ENCODE assay signal across 7 cellular contexts in genomic region chr13:102400619-102401125, GRCh38. TPM values are rescaled to one million over a fixed set of nuclear protein-coding genes. Genes with fewer than 3 reads are reported as not detected.
DNase-seq lines count a peak whose midpoint lies in the region; ATAC-seq and TF ChIP-seq lines count a peak whose summit lies in the region.

No MANE protein-coding gene starts in this region.

- no peak overlapping the region for H3K4ac ChIP-seq in H9 (ENCODE audit: low read depth, low read length)

- TF ChIP-seq CTCF in H9 (conservative IDR thresholded peaks at IDR 0.05) (no peak), WI38 (IDR thresholded peaks at IDR 0.05; ENCODE audit: low read depth, low read length) (no peak), fibroblast of villous mesenchyme (IDR thresholded peaks at IDR 0.05; ENCODE audit: insufficient read depth, low read depth, low read length) (no peak), parathyroid adenoma (IDR thresholded peaks at IDR 0.05) (no peak), GM10248 (IDR thresholded peaks at IDR 0.05; ENCODE audit: control extremely low read depth, extremely low read depth, low read depth, missing control alignments) (no peak)

- H3K9ac ChIP-seq in H9 (ENCODE audit: extremely low read depth, insufficient read length, low read length) (no peak overlapping the region), parathyroid adenoma (no peak overlapping the region)

- H2AFZ ChIP-seq in H9 (ENCODE audit: low read length) (no peak overlapping the region), parathyroid adenoma (peak overlapping the region; percentile 94)

- H3K14ac ChIP-seq in H9 (ENCODE audit: insufficient read depth, low read length): no peak overlapping the region

- no peak overlapping the region for H2BK120ac ChIP-seq in H9 (ENCODE audit: low read depth, low read length, poor library complexity, severe bottlenecking)

- CTCF ChIA-PET in GM10248 (lab: Yijun Ruan, JAX): interaction anchor here (0.6 to 1.5 kb wide), 3 partner anchors 55 to 57 kb away, joined by 3 to 4 read pairs (median 4); no protein-coding TSS in a partner anchor

- DNase-seq in H9: peak; percentile 37
- DNase-seq in fibroblast of villous mesenchyme (ENCODE audit: low read depth): peak; percentile 8
- no peak for DNase-seq in GM10248 (ENCODE audit: extremely low spot score)

- no peak overlapping the region for H3T11ph ChIP-seq in H9 (ENCODE audit: low read length)

- H3K4me3 ChIP-seq in WI38 (ENCODE audit: low read depth, low read length) (peak overlapping the region; percentile 45), fibroblast of villous mesenchyme (ENCODE audit: low read depth, low read length) (peak overlapping the region; percentile 55), parathyroid adenoma (ENCODE audit: low read depth, low read length) (peak overlapping the region; percentile 62)

- peak overlapping the region; percentile 95 for H3K4me2 ChIP-seq in H9 (ENCODE audit: insufficient read depth, insufficient read length, low read length)
- peak overlapping the region; percentile 85 for H3K4me2 ChIP-seq in parathyroid adenoma (ENCODE audit: low read length)

- H3K27ac ChIP-seq in H9 (ENCODE audit: insufficient read length, low read depth, low read length) (no peak overlapping the region), parathyroid adenoma (no peak overlapping the region)

- H3K79me2 ChIP-seq in H9 (ENCODE audit: insufficient read depth, low read length): no peaks in the 10 kb centered on the region
- no peaks in the 10 kb centered on the region for H3K79me2 ChIP-seq in parathyroid adenoma

- no peak overlapping the region for H2BK15ac ChIP-seq in H9 (ENCODE audit: low read depth, low read length)

- no CpG with 5 or more reads among the region's 25 CpGs for WGBS in H9 (ENCODE audit: extremely low coverage, insufficient read length, low lambda C conversion rate)

- H3K9me3 ChIP-seq in H9 (ENCODE audit: control insufficient read depth, low read depth, low read length): no peaks in the 10 kb centered on the region
- no peaks in the 10 kb centered on the region for H3K9me3 ChIP-seq in parathyroid adenoma (ENCODE audit: control insufficient read depth, low read length)

- no peaks in the 10 kb centered on the region for H3K36me3 ChIP-seq in parathyroid adenoma (ENCODE audit: control insufficient read depth, insufficient read depth, low read length)

- no peak overlapping the region for H3K56ac ChIP-seq in H9 (ENCODE audit: insufficient read length, low read depth, low read length)

- POLR2A ChIA-PET in GM10248 (lab: Yijun Ruan, JAX): interaction anchor here (0.6 kb wide), 1 partner anchor 8 kb away, joined by 3 read pairs; no protein-coding TSS in a partner anchor

- H4K91ac ChIP-seq in H9 (ENCODE audit: insufficient read length, low read depth, low read length): no peak overlapping the region

- H4K5ac ChIP-seq in H9 (ENCODE audit: insufficient read length, low read depth, low read length): no peak overlapping the region

- no peaks in the 10 kb centered on the region for H4K20me1 ChIP-seq in H9 (ENCODE audit: control insufficient read depth, insufficient read depth, insufficient read length)

- H3K27me3 Mint-ChIP-seq in H9 (ENCODE audit: low read depth): peaks cover 79% of the 10 kb centered on the region

- no peaks in the 10 kb centered on the region for H3K79me1 ChIP-seq in H9 (ENCODE audit: insufficient read depth, low read depth, low read length, poor library complexity, severe bottlenecking)

- no peak overlapping the region for H2BK5ac ChIP-seq in H9 (ENCODE audit: insufficient read length, low read length)

- no peak overlapping the region for H2BK20ac ChIP-seq in H9 (ENCODE audit: low read depth, low read length, poor library complexity, severe bottlenecking)

- H3K36me3 Mint-ChIP-seq in H9 (ENCODE audit: insufficient read depth in 1 of 3, low read depth in 3 of 3): no peaks in the 10 kb centered on the region

- H2BK12ac ChIP-seq in H9 (ENCODE audit: insufficient read length, low read depth, low read length): no peak overlapping the region

- H3K27me3 ChIP-seq in H9 (ENCODE audit: insufficient read depth, low read length) (peaks cover 12% of the 10 kb centered on the region; the same call in 1 of the 2 replicates), parathyroid adenoma (ENCODE audit: control insufficient read depth, insufficient read depth, low read length) (no peaks in the 10 kb centered on the region)

- no peak overlapping the region for H4K8ac ChIP-seq in H9 (replicated peaks; ENCODE audit: insufficient read length, low read depth, low read length)

- H2AK5ac ChIP-seq in H9 (ENCODE audit: insufficient read length, low read length): no peak overlapping the region

- no peak for ATAC-seq in GM18519 (IDR thresholded peaks at IDR 0.05; ENCODE audit: low FRiP score, unreplicated experiment)
- no peak for ATAC-seq in GM19324 (IDR thresholded peaks at IDR 0.05; ENCODE audit: low FRiP score, unreplicated experiment)

- H3K4me1 ChIP-seq in H9 (ENCODE audit: insufficient read depth, low read length) (peaks cover 4% of the 10 kb centered on the region), parathyroid adenoma (no peaks in the 10 kb centered on the region)

- H3K9me3 Mint-ChIP-seq in H9: no peaks in the 10 kb centered on the region

- H3K23me2 ChIP-seq in H9 (ENCODE audit: insufficient read length, low read depth, low read length, poor library complexity, severe bottlenecking): peaks cover 23% of the 10 kb centered on the region

- no peak overlapping the region for H3K18ac ChIP-seq in H9 (ENCODE audit: insufficient read length, low read depth, low read length)

- H3K4me3 Mint-ChIP-seq in H9: peak overlapping the region; percentile 65 to 86

- H3K23ac ChIP-seq in H9 (ENCODE audit: insufficient read length, low read depth, low read length): no peak overlapping the region

- peaks cover 23 to 25% of the 10 kb centered on the region in 2 experiments for H3K4me1 Mint-ChIP-seq in H9

- H3K27ac Mint-ChIP-seq in H9: no peak overlapping the region

RNA-seq across cellular contexts. Expression of gene FGF14, which starts 1.2 kb away (rescaled TPM):
- total RNA-seq in H9 (2021): 0.22 TPM in 2 replicates
- under 0.01 TPM in 2 replicates for total RNA-seq in fibroblast of villous mesenchyme
